8 cellular contexts compared by ENCODE assay signal in the genomic region with DNA sequence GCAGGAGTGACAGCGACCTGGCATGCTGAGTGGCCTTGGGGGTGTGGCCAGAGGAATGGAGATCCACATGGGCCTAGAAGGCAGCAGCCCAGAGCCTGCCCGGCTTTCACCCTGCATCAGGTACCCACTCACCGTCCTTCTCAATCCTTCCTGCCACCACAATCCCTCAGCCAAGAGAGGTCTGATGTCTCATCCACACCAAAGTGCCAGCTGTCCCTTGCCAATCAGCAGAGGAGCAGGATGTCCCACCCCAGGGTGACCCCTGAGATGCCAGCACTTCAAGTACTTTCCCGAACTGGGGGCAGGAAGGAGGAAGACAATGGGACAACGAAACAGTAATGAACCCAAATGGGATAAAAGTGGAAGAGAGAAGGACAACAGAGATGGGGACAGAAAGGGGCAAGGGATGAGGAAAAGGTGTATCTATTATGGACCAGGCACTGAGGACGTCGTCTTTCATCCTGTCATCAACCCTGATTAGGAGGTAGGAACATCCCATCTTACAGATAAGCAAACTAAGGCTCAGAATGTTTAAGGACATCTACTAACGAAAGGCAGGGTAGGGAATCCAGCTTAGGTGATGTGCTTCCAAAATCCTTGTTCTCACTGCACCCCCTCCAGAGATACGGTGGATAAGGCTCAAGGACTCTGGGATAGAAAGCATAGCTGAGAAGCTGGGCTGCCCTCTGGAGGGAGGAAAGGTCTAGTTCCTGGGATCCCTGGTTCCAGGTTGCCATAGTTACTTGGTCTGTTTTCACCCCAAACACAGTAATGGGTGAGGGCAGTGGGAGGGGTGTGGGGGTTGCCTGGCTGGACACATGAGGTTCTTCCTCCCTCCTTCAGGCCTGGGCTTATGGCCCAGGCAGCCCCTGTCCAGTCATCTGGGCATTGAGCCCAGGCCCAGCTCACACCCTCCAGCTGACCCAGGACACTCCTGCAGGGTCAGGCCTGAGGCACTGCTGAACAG. TPM values are rescaled to one million over a fixed set of nuclear protein-coding genes. Genes with fewer than 3 reads are reported as not detected.
DNase-seq lines count a peak whose midpoint lies in the region; ATAC-seq and TF ChIP-seq lines count a peak whose summit lies in the region.

No MANE protein-coding gene starts in this region.

- peaks cover 16% of the 10 kb centered on the region for H3K36me3 ChIP-seq in CD8-positive, alpha-beta T cell (ENCODE audit: insufficient read depth, low read length)

- no peaks in the 10 kb centered on the region for H3K27me3 ChIP-seq in CD8-positive, alpha-beta T cell (ENCODE audit: insufficient read depth, low read length)

- no peak overlapping the region for H3K4me3 ChIP-seq in CD8-positive, alpha-beta T cell (ENCODE audit: low read depth, low read length)
- no peak overlapping the region for H3K4me3 ChIP-seq in fibroblast of pulmonary artery (replicated peaks; ENCODE audit: low read depth, low read length)

- H3K27ac Mint-ChIP-seq in CD8-positive, alpha-beta T cell = peak overlapping the region; percentile 71
- peak overlapping the region; percentile 5 to 49 for H3K27ac Mint-ChIP-seq in T-cell
- H3K27ac Mint-ChIP-seq in naive thymus-derived CD8-positive, alpha-beta T cell = peak overlapping the region in 9 of 10 donors; percentile 0 to 92 (median 73)

- H3K4me3 Mint-ChIP-seq in CD8-positive, alpha-beta T cell = no peak overlapping the region
- H3K4me3 Mint-ChIP-seq in T-cell = no peak overlapping the region
- H3K4me3 Mint-ChIP-seq in naive thymus-derived CD8-positive, alpha-beta T cell = no peak overlapping the region

- CTCF ChIA-PET in CD8-positive, alpha-beta T cell (lab: Charles Lee) = interaction anchor here (0.6 to 1.7 kb wide), 6 partner anchors 13 to 300 kb away, joined by 3 to 5 read pairs (median 3); a partner anchor contains a TSS
- CTCF ChIA-PET in T-cell (lab: Charles Lee) = interaction anchor here (0.6 to 0.7 kb wide), 2 partner anchors 22 to 757 kb away, joined by 3 to 5 read pairs; no protein-coding TSS in a partner anchor

- peaks cover 12% of the 10 kb centered on the region for H3K4me1 Mint-ChIP-seq in CD8-positive, alpha-beta T cell (ENCODE audit: low read depth)
- H3K4me1 Mint-ChIP-seq in T-cell = peaks cover 11 to 17% (median 13%) of the 10 kb centered on the region in 3 donors
- peaks cover 8 to 30% (median 23%) of the 10 kb centered on the region in 4 donors for H3K4me1 Mint-ChIP-seq in naive thymus-derived CD8-positive, alpha-beta T cell

- no peak for TF ChIP-seq CTCF in CD8-positive, alpha-beta T cell (IDR thresholded peaks at IDR 0.05)
- TF ChIP-seq CTCF in fibroblast of pulmonary artery (IDR thresholded peaks at IDR 0.05; ENCODE audit: low read length, missing control alignments) = peak; percentile 70

- no peaks in the 10 kb centered on the region for H3K9me3 ChIP-seq in CD8-positive, alpha-beta T cell (ENCODE audit: low read length)

- no peak for ATAC-seq in CD8-positive, alpha-beta T cell
- ATAC-seq in T-cell (replicated peaks in 1 of 4) (no peak), HG03139 (IDR thresholded peaks at IDR 0.05; ENCODE audit: unreplicated experiment) (no peak), HG03565 (IDR thresholded peaks at IDR 0.05; ENCODE audit: unreplicated experiment) (no peak)
- ATAC-seq in naive thymus-derived CD8-positive, alpha-beta T cell = no peak

- H3K36me3 Mint-ChIP-seq in CD8-positive, alpha-beta T cell = peaks cover 45% of the 10 kb centered on the region
- peaks cover 29% of the 10 kb centered on the region for H3K36me3 Mint-ChIP-seq in T-cell
- peaks cover 0 to 39% (median 0%) of the 10 kb centered on the region in 3 donors for H3K36me3 Mint-ChIP-seq in naive thymus-derived CD8-positive, alpha-beta T cell

- POLR2A ChIA-PET in CD8-positive, alpha-beta T cell (lab: Charles Lee) = interaction anchor here (0.8 kb wide), 1 partner anchor 82 kb away, joined by 3 read pairs; no protein-coding TSS in a partner anchor
- POLR2A ChIA-PET in T-cell (lab: Charles Lee) = no interaction called here
- POLR2A ChIA-PET in naive thymus-derived CD8-positive, alpha-beta T cell (lab: Charles Lee) = interaction anchor here (1.5 kb wide), 1 partner anchor 10 kb away, joined by 4 read pairs; no protein-coding TSS in a partner anchor

- H3K27ac ChIP-seq in CD8-positive, alpha-beta T cell (ENCODE audit: low read depth, low read length) = no peak overlapping the region

- H3K9me3 Mint-ChIP-seq in CD8-positive, alpha-beta T cell = no peaks in the 10 kb centered on the region
- H3K9me3 Mint-ChIP-seq in T-cell = no peaks in the 10 kb centered on the region
- no peaks in the 10 kb centered on the region for H3K9me3 Mint-ChIP-seq in naive thymus-derived CD8-positive, alpha-beta T cell

- H3K4me1 ChIP-seq in CD8-positive, alpha-beta T cell (ENCODE audit: insufficient read depth, low read length) = peaks cover 5% of the 10 kb centered on the region

- no peak for DNase-seq in CD8-positive, alpha-beta T cell
- DNase-seq in T-cell = no peak
- peak; percentile 98 for DNase-seq in fibroblast of pulmonary artery (ENCODE audit: low read depth)
- DNase-seq in naive thymus-derived CD8-positive, alpha-beta T cell = peak in 1 of 10 donors; percentile 27
- DNase-seq in activated CD8-positive, alpha-beta memory T cell treated with anti-CD3 and anti-CD28 coated beads for 24 hours = no peak
- DNase-seq in SKM-1 (lab: John Stamatoyannopoulos, UW; ENCODE audit: unreplicated experiment) = no peak

- H3K27me3 Mint-ChIP-seq in CD8-positive, alpha-beta T cell (ENCODE audit: low read depth) = no peaks in the 10 kb centered on the region
- H3K27me3 Mint-ChIP-seq in T-cell = peaks cover 0 to 5% of the 10 kb centered on the region in 2 donors
- H3K27me3 Mint-ChIP-seq in naive thymus-derived CD8-positive, alpha-beta T cell = peaks cover 0 to 1% (median 0%) of the 10 kb centered on the region in 5 donors

- intact Hi-C loops in CD8-positive, alpha-beta T cell (cut with DNase I, micrococcal nuclease) = no loop called here

RNA-seq across cellular contexts. Expression of a gene that starts 4.5 kb away (rescaled TPM):
- total RNA-seq in CD8-positive, alpha-beta T cell = 10 to 100 TPM in 1 of 2 experiments, 1 to 10 TPM in 1; 9.7 to 13.8 TPM
- total RNA-seq in T-cell = 10 to 100 TPM in 4 of 5 donors, 1 to 10 TPM in 1; 8.0 to 20.9 (median 15.4) TPM
- 10 to 100 TPM; 14.5 to 17.8 TPM for total RNA-seq in naive thymus-derived CD8-positive, alpha-beta T cell
- polyA plus RNA-seq in naive thymus-derived CD8-positive, alpha-beta T cell = under 1 TPM in 1 of 3 donors, not detected in 2; 0.13 TPM

RNA-seq across cellular contexts. Expression of a gene that starts 14.4 kb away (rescaled TPM):
- 10 to 100 TPM; 69.3 to 72.5 TPM for total RNA-seq in CD8-positive, alpha-beta T cell
- total RNA-seq in T-cell = 100 to 1,000 TPM; 106 to 151 (median 145) TPM
- total RNA-seq in naive thymus-derived CD8-positive, alpha-beta T cell = 100 to 1,000 TPM; 140 to 141 TPM
- 10 to 100 TPM; 17.5 to 25.7 (median 21.4) TPM for polyA plus RNA-seq in naive thymus-derived CD8-positive, alpha-beta T cell

RNA-seq across cellular contexts. Expression of a gene that starts 16.4 kb away (rescaled TPM):
- under 1 TPM; 0.58 to 0.76 TPM for total RNA-seq in CD8-positive, alpha-beta T cell
- total RNA-seq in T-cell = 1 to 10 TPM in 4 of 5 donors, under 1 TPM in 1; 0.83 to 3.7 (median 1.5) TPM
- total RNA-seq in naive thymus-derived CD8-positive, alpha-beta T cell = 1 to 10 TPM; 1.8 to 2.1 TPM
- polyA plus RNA-seq in naive thymus-derived CD8-positive, alpha-beta T cell = 1 to 10 TPM in 1 of 3 donors, under 1 TPM in 2; 0.37 to 2.5 (median 0.51) TPM

RNA-seq across cellular contexts. Expression of a gene that starts 38.1 kb away (rescaled TPM):
- 1 to 10 TPM; 3.1 to 3.8 TPM for total RNA-seq in CD8-positive, alpha-beta T cell
- 1 to 10 TPM; 1.7 to 3.3 (median 2.3) TPM for total RNA-seq in T-cell
- total RNA-seq in naive thymus-derived CD8-positive, alpha-beta T cell = 1 to 10 TPM; 5.5 to 5.6 TPM
- polyA plus RNA-seq in naive thymus-derived CD8-positive, alpha-beta T cell = 1 to 10 TPM; 1.2 to 3.6 (median 2.8) TPM

RNA-seq across cellular contexts. Expression of a gene that starts 40.3 kb away (rescaled TPM):
- total RNA-seq in CD8-positive, alpha-beta T cell = 10 to 100 TPM; 11.1 to 25.5 TPM
- total RNA-seq in T-cell = 10 to 100 TPM; 11.2 to 25.6 (median 19.3) TPM
- 10 to 100 TPM; 22.6 to 23.1 TPM for total RNA-seq in naive thymus-derived CD8-positive, alpha-beta T cell
- 10 to 100 TPM; 17.3 to 20.6 (median 18.3) TPM for polyA plus RNA-seq in naive thymus-derived CD8-positive, alpha-beta T cell

Comparison
In these comparisons a context has a peak if more than half of its experiments do, and no peak if none do; other contexts are left out.
1. POLR2A ChIA-PET loops: an anchor here in CD8-positive, alpha-beta T cell (0.8 kb wide) and naive thymus-derived CD8-positive, alpha-beta T cell (1.5 kb wide); none called in T-cell.